In genomic region chr18:10188971-10189810, GRCh38 we compare ENCODE assay signal across 15 cellular contexts.
"Had no signal": no experiment of that assay in that cellular context is flagged by ENCODE, and none has a peak within 500 bp of the region (broad histone marks: within the 10 kb centered on the region; RNA-seq: fewer than 3 reads in every experiment).

No MANE protein-coding gene starts in this region.

- H3K9me3 ChIP-seq: ascending aorta, esophagus muscularis mucosa, thoracic aorta had no signal

- H3K4me1 Mint-ChIP-seq: T-helper 17 cell had no signal

- H3K27ac Mint-ChIP-seq: activated CD4-positive, alpha-beta memory T cell treated with anti-CD3 and anti-CD28 coated beads for 36 hours; mesothelial cell of epicardium; naive thymus-derived CD4-positive, alpha-beta T cell; progenitor cell of endocrine pancreas; stimulated activated naive CD8-positive, alpha-beta T cell treated with anti-CD3 and anti-CD28 coated beads, Interleukin-15, Interleukin-2, amounts not matched to agents 100 ng/mL and 50 ng/mL, for 24 hours; T-helper 17 cell had no signal

- H3K27me3 Mint-ChIP-seq: stimulated activated naive CD8-positive, alpha-beta T cell treated with anti-CD3 and anti-CD28 coated beads, Interleukin-15, Interleukin-2, amounts not matched to agents 100 ng/mL and 50 ng/mL, for 24 hours had no signal

- ATAC-seq: foreskin keratinocyte; naive thymus-derived CD4-positive, alpha-beta T cell; T-helper 17 cell had no signal

- H3K27ac ChIP-seq: ascending aorta, esophagus muscularis mucosa, foreskin keratinocyte, thoracic aorta had no signal

- H3K4me3 ChIP-seq: ascending aorta, esophagus muscularis mucosa, thoracic aorta had no signal

- H3K4me3 Mint-ChIP-seq: activated CD4-positive, alpha-beta memory T cell treated with anti-CD3 and anti-CD28 coated beads for 36 hours; mesothelial cell of epicardium; naive thymus-derived CD4-positive, alpha-beta T cell; stimulated activated naive CD8-positive, alpha-beta T cell treated with anti-CD3 and anti-CD28 coated beads, Interleukin-15, Interleukin-2, amounts not matched to agents 100 ng/mL and 50 ng/mL, for 24 hours; T-helper 17 cell had no signal

- H3K27me3 ChIP-seq: ascending aorta, esophagus muscularis mucosa, foreskin keratinocyte had no signal

- H3K36me3 ChIP-seq: ascending aorta, esophagus muscularis mucosa, thoracic aorta had no signal

- DNase-seq: activated CD4-positive, alpha-beta memory T cell treated with anti-CD3 and anti-CD28 coated beads for 36 hours; activated CD4-positive, CD25-positive, alpha-beta regulatory T cell treated with anti-CD3 and anti-CD28 coated beads, Interleukin-2, amount 50 U/mL, for 72 hours; activated gamma-delta T cell treated with Interleukin-2 at 50 U/mL for 16 hours; activated T-cell treated with anti-CD3 and anti-CD28 coated beads, Interleukin-2, amount 50 U/mL, for 48 hours; foreskin keratinocyte; naive thymus-derived CD4-positive, alpha-beta T cell; nucleus accumbens; stimulated activated CD4-positive, alpha-beta T cell treated with anti-CD3 and anti-CD28 coated beads, Interleukin-4, amount 100 ng/mL, for 24 hours; T-helper 17 cell had no signal

- H3K4me1 ChIP-seq: ascending aorta, foreskin keratinocyte had no signal

- H3K36me3 Mint-ChIP-seq: activated CD4-positive, alpha-beta memory T cell treated with anti-CD3 and anti-CD28 coated beads for 36 hours; mesothelial cell of epicardium had no signal
